Comparison of ENCODE assay signal across 1 cellular context in the genomic region with DNA sequence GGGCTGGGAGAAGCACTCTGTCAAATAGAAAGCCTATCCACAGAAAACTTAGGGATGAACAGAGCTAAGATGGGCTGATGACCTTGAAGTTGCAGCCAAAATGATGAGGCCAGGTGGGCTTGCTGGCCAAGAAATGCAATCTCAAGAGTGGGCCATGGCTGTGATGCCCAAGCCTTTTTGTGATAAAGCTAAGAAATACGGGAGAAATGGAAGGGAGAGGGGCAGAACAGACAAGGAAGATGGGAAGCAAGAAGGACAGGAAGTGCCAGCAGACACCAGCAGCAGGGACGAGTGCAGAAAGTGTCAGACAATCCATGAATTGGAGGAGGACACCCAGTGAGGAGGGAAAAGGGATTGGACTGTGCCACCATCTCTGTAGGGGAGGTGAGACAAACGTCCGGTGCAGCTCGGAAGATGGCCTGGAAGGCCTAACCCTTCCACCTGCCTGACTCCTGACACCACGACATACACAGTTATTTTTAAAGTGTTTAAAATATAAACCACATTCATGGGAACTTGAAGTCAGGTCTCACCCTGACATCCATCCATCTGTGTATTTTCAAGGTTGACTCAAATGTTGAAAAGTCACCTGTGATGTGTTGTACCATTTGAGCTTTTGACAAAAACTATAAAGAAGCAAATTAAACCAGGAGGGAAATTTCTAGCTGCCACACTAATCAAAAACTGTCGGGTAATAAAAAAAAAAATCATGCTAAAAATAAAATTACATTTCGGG.
TF ChIP-seq lines count a peak whose summit lies in the region.

No MANE protein-coding gene starts in this region.

TF ChIP-seq in GM12878, 131 proteins besides CTCF, POLR2A, EP300 and RAD21 (continued from another document):
- TF ChIP-seq EED (IDR thresholded peaks at IDR 0.05; ENCODE audit: low read depth) (peak; percentile 29; the same call in 1 of the 2 replicates), TCF3 (IDR thresholded peaks at IDR 0.05; ENCODE audit: borderline replicate concordance, insufficient read depth, low read depth, low read length) (no peak), RB1 (IDR thresholded peaks at IDR 0.05; ENCODE audit: borderline replicate concordance) (no peak), IKZF2 (IDR thresholded peaks at IDR 0.05) (peak in 1 of 2 experiments; percentile 12; a peak in 1 of 4 replicates), GATAD2B (conservative IDR thresholded peaks at IDR 0.05; ENCODE audit: low read depth) (no peak), RELA (IDR thresholded peaks at IDR 0.05; ENCODE audit: borderline replicate concordance, partially characterized antibody) (no peak), FOXK2 (IDR thresholded peaks at IDR 0.05) (no peak), ZNF274 (IDR thresholded peaks at IDR 0.05; ENCODE audit: insufficient read depth, insufficient read length) (no peak), ZBED1 (IDR thresholded peaks at IDR 0.05; ENCODE audit: borderline replicate concordance) (no peak; the same call in 1 of the 2 replicates), HDGF (IDR thresholded peaks at IDR 0.05) (no peak), BMI1 (IDR thresholded peaks at IDR 0.05; ENCODE audit: borderline replicate concordance) (no peak), SMARCA5 (IDR thresholded peaks at IDR 0.05) (no peak), MTA2 (IDR thresholded peaks at IDR 0.05; ENCODE audit: low read depth) (no peak), POLR2AphosphoS5 (IDR thresholded peaks at IDR 0.05; ENCODE audit: low read length) (no peak), NFIC (IDR thresholded peaks at IDR 0.05; ENCODE audit: low read depth, low read length) (no peak), IKZF1 (conservative IDR thresholded peaks at IDR 0.05) (no peak), ZNF207 (IDR thresholded peaks at IDR 0.05; ENCODE audit: borderline replicate concordance) (no peak), TARDBP (IDR thresholded peaks at IDR 0.05; ENCODE audit: borderline replicate concordance) (no peak), MEF2A (IDR thresholded peaks at IDR 0.05; ENCODE audit: insufficient read depth, low read depth, low read length) (0 out of 2 replicates have a peak, but pooled peaks have one; percentile 33)
- TF ChIP-seq, protein P1, sequence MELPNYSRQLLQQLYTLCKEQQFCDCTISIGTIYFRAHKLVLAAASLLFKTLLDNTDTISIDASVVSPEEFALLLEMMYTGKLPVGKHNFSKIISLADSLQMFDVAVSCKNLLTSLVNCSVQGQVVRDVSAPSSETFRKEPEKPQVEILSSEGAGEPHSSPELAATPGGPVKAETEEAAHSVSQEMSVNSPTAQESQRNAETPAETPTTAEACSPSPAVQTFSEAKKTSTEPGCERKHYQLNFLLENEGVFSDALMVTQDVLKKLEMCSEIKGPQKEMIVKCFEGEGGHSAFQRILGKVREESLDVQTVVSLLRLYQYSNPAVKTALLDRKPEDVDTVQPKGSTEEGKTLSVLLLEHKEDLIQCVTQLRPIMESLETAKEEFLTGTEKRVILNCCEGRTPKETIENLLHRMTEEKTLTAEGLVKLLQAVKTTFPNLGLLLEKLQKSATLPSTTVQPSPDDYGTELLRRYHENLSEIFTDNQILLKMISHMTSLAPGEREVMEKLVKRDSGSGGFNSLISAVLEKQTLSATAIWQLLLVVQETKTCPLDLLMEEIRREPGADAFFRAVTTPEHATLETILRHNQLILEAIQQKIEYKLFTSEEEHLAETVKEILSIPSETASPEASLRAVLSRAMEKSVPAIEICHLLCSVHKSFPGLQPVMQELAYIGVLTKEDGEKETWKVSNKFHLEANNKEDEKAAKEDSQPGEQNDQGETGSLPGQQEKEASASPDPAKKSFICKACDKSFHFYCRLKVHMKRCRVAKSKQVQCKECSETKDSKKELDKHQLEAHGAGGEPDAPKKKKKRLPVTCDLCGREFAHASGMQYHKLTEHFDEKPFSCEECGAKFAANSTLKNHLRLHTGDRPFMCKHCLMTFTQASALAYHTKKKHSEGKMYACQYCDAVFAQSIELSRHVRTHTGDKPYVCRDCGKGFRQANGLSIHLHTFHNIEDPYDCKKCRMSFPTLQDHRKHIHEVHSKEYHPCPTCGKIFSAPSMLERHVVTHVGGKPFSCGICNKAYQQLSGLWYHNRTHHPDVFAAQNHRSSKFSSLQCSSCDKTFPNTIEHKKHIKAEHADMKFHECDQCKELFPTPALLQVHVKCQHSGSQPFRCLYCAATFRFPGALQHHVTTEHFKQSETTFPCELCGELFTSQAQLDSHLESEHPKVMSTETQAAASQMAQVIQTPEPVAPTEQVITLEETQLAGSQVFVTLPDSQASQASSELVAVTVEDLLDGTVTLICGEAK (IDR thresholded peaks at IDR 0.05; ENCODE audit: borderline replicate concordance): no peak
- TF ChIP-seq, protein P2, sequence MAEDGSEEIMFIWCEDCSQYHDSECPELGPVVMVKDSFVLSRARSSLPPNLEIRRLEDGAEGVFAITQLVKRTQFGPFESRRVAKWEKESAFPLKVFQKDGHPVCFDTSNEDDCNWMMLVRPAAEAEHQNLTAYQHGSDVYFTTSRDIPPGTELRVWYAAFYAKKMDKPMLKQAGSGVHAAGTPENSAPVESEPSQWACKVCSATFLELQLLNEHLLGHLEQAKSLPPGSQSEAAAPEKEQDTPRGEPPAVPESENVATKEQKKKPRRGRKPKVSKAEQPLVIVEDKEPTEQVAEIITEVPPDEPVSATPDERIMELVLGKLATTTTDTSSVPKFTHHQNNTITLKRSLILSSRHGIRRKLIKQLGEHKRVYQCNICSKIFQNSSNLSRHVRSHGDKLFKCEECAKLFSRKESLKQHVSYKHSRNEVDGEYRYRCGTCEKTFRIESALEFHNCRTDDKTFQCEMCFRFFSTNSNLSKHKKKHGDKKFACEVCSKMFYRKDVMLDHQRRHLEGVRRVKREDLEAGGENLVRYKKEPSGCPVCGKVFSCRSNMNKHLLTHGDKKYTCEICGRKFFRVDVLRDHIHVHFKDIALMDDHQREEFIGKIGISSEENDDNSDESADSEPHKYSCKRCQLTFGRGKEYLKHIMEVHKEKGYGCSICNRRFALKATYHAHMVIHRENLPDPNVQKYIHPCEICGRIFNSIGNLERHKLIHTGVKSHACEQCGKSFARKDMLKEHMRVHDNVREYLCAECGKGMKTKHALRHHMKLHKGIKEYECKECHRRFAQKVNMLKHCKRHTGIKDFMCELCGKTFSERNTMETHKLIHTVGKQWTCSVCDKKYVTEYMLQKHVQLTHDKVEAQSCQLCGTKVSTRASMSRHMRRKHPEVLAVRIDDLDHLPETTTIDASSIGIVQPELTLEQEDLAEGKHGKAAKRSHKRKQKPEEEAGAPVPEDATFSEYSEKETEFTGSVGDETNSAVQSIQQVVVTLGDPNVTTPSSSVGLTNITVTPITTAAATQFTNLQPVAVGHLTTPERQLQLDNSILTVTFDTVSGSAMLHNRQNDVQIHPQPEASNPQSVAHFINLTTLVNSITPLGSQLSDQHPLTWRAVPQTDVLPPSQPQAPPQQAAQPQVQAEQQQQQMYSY (CRISPR knock-in tag; IDR thresholded peaks at IDR 0.05): no peak
- TF ChIP-seq, protein P3, sequence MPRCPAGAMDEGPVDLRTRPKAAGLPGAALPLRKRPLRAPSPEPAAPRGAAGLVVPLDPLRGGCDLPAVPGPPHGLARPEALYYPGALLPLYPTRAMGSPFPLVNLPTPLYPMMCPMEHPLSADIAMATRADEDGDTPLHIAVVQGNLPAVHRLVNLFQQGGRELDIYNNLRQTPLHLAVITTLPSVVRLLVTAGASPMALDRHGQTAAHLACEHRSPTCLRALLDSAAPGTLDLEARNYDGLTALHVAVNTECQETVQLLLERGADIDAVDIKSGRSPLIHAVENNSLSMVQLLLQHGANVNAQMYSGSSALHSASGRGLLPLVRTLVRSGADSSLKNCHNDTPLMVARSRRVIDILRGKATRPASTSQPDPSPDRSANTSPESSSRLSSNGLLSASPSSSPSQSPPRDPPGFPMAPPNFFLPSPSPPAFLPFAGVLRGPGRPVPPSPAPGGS (IDR thresholded peaks at IDR 0.05; ENCODE audit: borderline replicate concordance, insufficient read depth, low read depth, low read length, poor library complexity, severe bottlenecking): peak; percentile 29
- TF ChIP-seq, protein P4, sequence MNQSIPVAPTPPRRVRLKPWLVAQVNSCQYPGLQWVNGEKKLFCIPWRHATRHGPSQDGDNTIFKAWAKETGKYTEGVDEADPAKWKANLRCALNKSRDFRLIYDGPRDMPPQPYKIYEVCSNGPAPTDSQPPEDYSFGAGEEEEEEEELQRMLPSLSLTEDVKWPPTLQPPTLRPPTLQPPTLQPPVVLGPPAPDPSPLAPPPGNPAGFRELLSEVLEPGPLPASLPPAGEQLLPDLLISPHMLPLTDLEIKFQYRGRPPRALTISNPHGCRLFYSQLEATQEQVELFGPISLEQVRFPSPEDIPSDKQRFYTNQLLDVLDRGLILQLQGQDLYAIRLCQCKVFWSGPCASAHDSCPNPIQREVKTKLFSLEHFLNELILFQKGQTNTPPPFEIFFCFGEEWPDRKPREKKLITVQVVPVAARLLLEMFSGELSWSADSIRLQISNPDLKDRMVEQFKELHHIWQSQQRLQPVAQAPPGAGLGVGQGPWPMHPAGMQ (IDR thresholded peaks at IDR 0.05; ENCODE audit: borderline replicate concordance): no peak
